ENCODE assay signal across 9 cellular contexts in genomic region chr6:134287863-134288537, GRCh38. TPM values are rescaled to one million over a fixed set of nuclear protein-coding genes. Genes with fewer than 3 reads are reported as not detected.
A peak's percentile ranks its signal among the peaks of the same experiment; 100 is the strongest.
DNase-seq lines count a peak whose midpoint lies in the region; ATAC-seq and TF ChIP-seq lines count a peak whose summit lies in the region.
"Had no signal": no experiment of that assay in that cellular context is flagged by ENCODE, and none has a peak within 500 bp of the region (broad histone marks: within the 10 kb centered on the region; RNA-seq: fewer than 3 reads in every experiment).

No MANE protein-coding gene starts in this region.

- no peaks in the 10 kb centered on the region for H3K9me3 Mint-ChIP-seq in activated T-helper 17 cell treated with anti-CD3 and anti-CD28 coated beads, Interleukin-2, amount 50 U/mL, for 72 hours

- no peaks in the 10 kb centered on the region for H3K9me3 ChIP-seq in osteoblast (ENCODE audit: low read depth, low read length)

- DNase-seq in osteoblast (ENCODE audit: insufficient read length, low spot score, missing footprints) (no peak), NCI-H2227 treated with DMSO at 0.1 percent for 48 hours (lab: John Stamatoyannopoulos, UW) (no peak), SHP77 (lab: John Stamatoyannopoulos, UW) (no peak), cerebellar nuclear complex (lab: John Stamatoyannopoulos, UW) (no peak)
- no peak for DNase-seq in stimulated activated naive CD4-positive, alpha-beta T cell (lab: John Stamatoyannopoulos, UW)

- H3K27me3 Mint-ChIP-seq in activated T-helper 17 cell treated with anti-CD3 and anti-CD28 coated beads, Interleukin-2, amount 50 U/mL, for 72 hours = no peaks in the 10 kb centered on the region
- H3K27me3 Mint-ChIP-seq: IgD-negative memory B cell had no signal

- H3K4me3 ChIP-seq in osteoblast (ENCODE audit: insufficient read depth, low read length) = no peak overlapping the region

- H3K36me3 ChIP-seq in osteoblast (ENCODE audit: insufficient read depth, low read length) = no peaks in the 10 kb centered on the region

- ATAC-seq in GM18873 (IDR thresholded peaks at IDR 0.05; ENCODE audit: low FRiP score, unreplicated experiment) (peak; percentile 42), HG03039 (IDR thresholded peaks at IDR 0.05; ENCODE audit: unreplicated experiment) (peak; percentile 54)
- peak; percentile 4 for ATAC-seq in activated T-helper 17 cell treated with anti-CD3 and anti-CD28 coated beads, Interleukin-2, amount 50 U/mL, for 72 hours (replicated peaks)

- no peak for TF ChIP-seq CTCF in osteoblast (IDR thresholded peaks at IDR 0.05; ENCODE audit: extremely low read depth, low read depth, low read length)

- H3K4me1 Mint-ChIP-seq in activated T-helper 17 cell treated with anti-CD3 and anti-CD28 coated beads, Interleukin-2, amount 50 U/mL, for 72 hours = peaks cover 16% of the 10 kb centered on the region

- peak overlapping the region; percentile 94 for H3K27ac Mint-ChIP-seq in activated T-helper 17 cell treated with anti-CD3 and anti-CD28 coated beads, Interleukin-2, amount 50 U/mL, for 72 hours
- H3K27ac Mint-ChIP-seq: IgD-negative memory B cell had no signal

- H3K4me3 Mint-ChIP-seq in activated T-helper 17 cell treated with anti-CD3 and anti-CD28 coated beads, Interleukin-2, amount 50 U/mL, for 72 hours = peak overlapping the region; percentile 61

- H3K36me3 Mint-ChIP-seq in activated T-helper 17 cell treated with anti-CD3 and anti-CD28 coated beads, Interleukin-2, amount 50 U/mL, for 72 hours (ENCODE audit: low read depth) = no peaks in the 10 kb centered on the region
- H3K36me3 Mint-ChIP-seq: IgD-negative memory B cell had no signal

- no peaks in the 10 kb centered on the region for H3K27me3 ChIP-seq in osteoblast (ENCODE audit: insufficient read depth, low read length)

- peak overlapping the region; percentile 30 for H2AFZ ChIP-seq in osteoblast (ENCODE audit: low read length)

- H4K20me1 ChIP-seq in osteoblast (ENCODE audit: insufficient read depth, low read length) = no peaks in the 10 kb centered on the region

- H3K4me2 ChIP-seq in osteoblast (ENCODE audit: insufficient read depth, low read length) = peak overlapping the region; percentile 10

- no peaks in the 10 kb centered on the region for H3K79me2 ChIP-seq in osteoblast (ENCODE audit: insufficient read depth, low read length)

- peak overlapping the region; percentile 99 for H3K27ac ChIP-seq in osteoblast (ENCODE audit: low read depth, low read length)

- H3K4me1 ChIP-seq in osteoblast (ENCODE audit: insufficient read depth, low read length) = peaks cover 14% of the 10 kb centered on the region

RNA-seq across cellular contexts. Expression of gene SGK1, which starts 29.9 kb away (rescaled TPM):
- total RNA-seq in activated T-helper 17 cell treated with anti-CD3 and anti-CD28 coated beads, Interleukin-2, amount 50 U/mL, for 72 hours = 10 to 100 TPM; 29.7 to 51.5 TPM
- 69.8 and 91.6 TPM in 2 replicates for total RNA-seq in osteoblast

Comparison
In these comparisons a context has a peak if more than half of its experiments do, and no peak if none do; other contexts are left out.
1. ATAC-seq: peak in every context shown above with its lines; median percentile 54 in HG03039; 42 in GM18873; 4 in activated T-helper 17 cell treated with anti-CD3 and anti-CD28 coated beads, Interleukin-2, amount 50 U/mL, for 72 hours.